In genomic region chr11:11843233-11843632, GRCh38 we compare ENCODE assay signal across 8 cellular contexts. TPM values are rescaled to one million over a fixed set of nuclear protein-coding genes. Genes with fewer than 3 reads are reported as not detected.
DNase-seq lines count a peak whose midpoint lies in the region; ATAC-seq and TF ChIP-seq lines count a peak whose summit lies in the region.

No MANE protein-coding gene starts in this region.

- H3K27me3 ChIP-seq in GM23338 (ENCODE audit: insufficient read depth), result no peaks in the 10 kb centered on the region

- ATAC-seq in GM23338, result no peak
- ATAC-seq in stimulated activated naive CD8-positive, alpha-beta T cell treated with anti-CD3 and anti-CD28 coated beads, Interleukin-15, amount 100 ng/mL, for 72 hours, result peak; percentile 10
- no peak for ATAC-seq in GM21619 (IDR thresholded peaks at IDR 0.05; ENCODE audit: unreplicated experiment)
- no peak for ATAC-seq in HG03521 (IDR thresholded peaks at IDR 0.05; ENCODE audit: unreplicated experiment)

- peaks cover 28% of the 10 kb centered on the region for H3K4me1 Mint-ChIP-seq in GM23338
- H3K4me1 Mint-ChIP-seq in stimulated activated naive CD8-positive, alpha-beta T cell treated with anti-CD3 and anti-CD28 coated beads, Interleukin-15, amount 100 ng/mL, for 72 hours, result no peaks in the 10 kb centered on the region

- no peaks in the 10 kb centered on the region for H3F3A ChIP-seq in GM23338 (replicated peaks; ENCODE audit: low read depth)

- peaks cover 57% of the 10 kb centered on the region for H3K79me2 ChIP-seq in GM23338 (replicated peaks; ENCODE audit: insufficient read depth)

- peak overlapping the region; percentile 86 for H3K4me3 ChIP-seq in GM23338
- peak overlapping the region; percentile 79 for H3K4me3 ChIP-seq in iPS-11a (ENCODE audit: low read depth, low read length)

- peaks cover 27% of the 10 kb centered on the region for H4K20me1 ChIP-seq in GM23338 (replicated peaks; ENCODE audit: insufficient read depth)

- no peak overlapping the region for H2AFZ ChIP-seq in GM23338

- no peaks in the 10 kb centered on the region for H3K36me3 ChIP-seq in GM23338 (ENCODE audit: insufficient read depth)

- peak overlapping the region; percentile 86 for H3K4me2 ChIP-seq in GM23338

- DNase-seq in ACHN (peak; percentile 44), GM23338 (ENCODE audit: low spot score) (no peak), NCI-H1930 (lab: John Stamatoyannopoulos, UW) (no peak)
- DNase-seq in stimulated activated naive CD8-positive, alpha-beta T cell treated with anti-CD3 and anti-CD28 coated beads, Interleukin-15, amount 100 ng/mL, for 72 hours, result no peak

- peaks cover 36% of the 10 kb centered on the region for H3K4me1 ChIP-seq in GM23338 (ENCODE audit: insufficient read depth)

- H3K27me3 Mint-ChIP-seq in GM23338 (ENCODE audit: insufficient read depth, low read depth, poor library complexity), result peaks cover 5% of the 10 kb centered on the region
- H3K27me3 Mint-ChIP-seq in stimulated activated naive CD8-positive, alpha-beta T cell treated with anti-CD3 and anti-CD28 coated beads, Interleukin-15, amount 100 ng/mL, for 72 hours, result peaks cover 6% of the 10 kb centered on the region

- no peaks in the 10 kb centered on the region for H3K9me3 Mint-ChIP-seq in GM23338
- H3K9me3 Mint-ChIP-seq in stimulated activated naive CD8-positive, alpha-beta T cell treated with anti-CD3 and anti-CD28 coated beads, Interleukin-15, amount 100 ng/mL, for 72 hours, result no peaks in the 10 kb centered on the region

- H3K27ac ChIP-seq in GM23338 (ENCODE audit: low read depth) (no peak overlapping the region), VCaP (peak overlapping the region; percentile 99)

- H3K27ac Mint-ChIP-seq in GM23338, result no peak overlapping the region
- no peak overlapping the region for H3K27ac Mint-ChIP-seq in stimulated activated naive CD8-positive, alpha-beta T cell treated with anti-CD3 and anti-CD28 coated beads, Interleukin-15, amount 100 ng/mL, for 72 hours

- in situ Hi-C loops in ACHN (cut with HindIII; ENCODE audit: low pct_ligation_motif_present, low pct_unique_long_range_greater_than_20kb, low sequenced_read_pairs), result no loop called here

- TF ChIP-seq CTCF in GM23338 (conservative IDR thresholded peaks at IDR 0.05; ENCODE audit: low read depth in 2 of 2) (no peak), VCaP (conservative IDR thresholded peaks at IDR 0.05) (no peak)

- H3K4me3 Mint-ChIP-seq in GM23338, result no peak overlapping the region
- no peak overlapping the region for H3K4me3 Mint-ChIP-seq in stimulated activated naive CD8-positive, alpha-beta T cell treated with anti-CD3 and anti-CD28 coated beads, Interleukin-15, amount 100 ng/mL, for 72 hours

- H3K36me3 Mint-ChIP-seq in GM23338 (ENCODE audit: low read depth), result no peaks in the 10 kb centered on the region

- H3K9me2 ChIP-seq in GM23338 (ENCODE audit: insufficient read depth), result no peaks in the 10 kb centered on the region

TF ChIP-seq in GM23338, 12 proteins besides CTCF, POLR2A, EP300 and RAD21:
- TF ChIP-seq POLR2AphosphoS5 (IDR thresholded peaks at IDR 0.05; ENCODE audit: low read depth) (no peak), ETS1 (IDR thresholded peaks at IDR 0.05) (no peak), EZH2phosphoT487 (IDR thresholded peaks at IDR 0.05; ENCODE audit: unreplicated experiment) (no peak), ZNF114 (CRISPR knock-in tag; IDR thresholded peaks at IDR 0.05) (no peak), JUNB (IDR thresholded peaks at IDR 0.05; ENCODE audit: unreplicated experiment) (no peak), STAT1 (IDR thresholded peaks at IDR 0.05; ENCODE audit: unreplicated experiment) (no peak), ZNF331 (CRISPR knock-in tag; IDR thresholded peaks at IDR 0.05; ENCODE audit: low read depth) (no peak)

RNA-seq across cellular contexts. Expression of gene USP47, which starts 1.5 kb away (rescaled TPM):
- total RNA-seq in GM23338 (2014; rRNA removed; shearing (Covaris generic)), result 32.1 and 36.7 TPM in 2 replicates
- 15.5 and 16.3 TPM in 2 replicates for polyA plus RNA-seq in GM23338 (2016; fragmentation: Nextera tagmentation; extraction: Ambion mirVana)
